In the genomic region with DNA sequence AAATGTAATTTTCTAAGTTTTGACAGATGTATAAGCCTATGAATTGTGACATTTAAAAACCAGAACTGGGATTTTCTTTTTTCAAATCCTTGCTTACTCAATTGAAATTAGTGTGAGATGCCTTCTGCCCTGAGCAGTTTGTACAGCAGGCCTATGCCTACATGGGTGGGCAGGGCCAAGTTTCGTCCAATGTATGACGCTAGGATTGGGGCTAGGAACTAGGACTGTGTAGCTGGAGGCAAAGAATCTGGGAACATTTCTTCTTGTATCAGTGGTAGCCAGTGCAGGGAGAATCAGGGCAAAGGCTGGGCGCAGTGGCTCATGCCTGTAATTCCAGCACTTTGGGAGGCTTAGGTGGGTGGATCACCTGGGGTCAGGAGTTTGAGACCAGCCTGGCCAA, we compare ENCODE assay signal across 1 cellular context.
TF ChIP-seq lines count a peak whose summit lies in the region.

No MANE protein-coding gene starts in this region.

TF ChIP-seq in IMR-90, 13 proteins besides CTCF, POLR2A, EP300 and RAD21:
- TF ChIP-seq, protein P1, sequence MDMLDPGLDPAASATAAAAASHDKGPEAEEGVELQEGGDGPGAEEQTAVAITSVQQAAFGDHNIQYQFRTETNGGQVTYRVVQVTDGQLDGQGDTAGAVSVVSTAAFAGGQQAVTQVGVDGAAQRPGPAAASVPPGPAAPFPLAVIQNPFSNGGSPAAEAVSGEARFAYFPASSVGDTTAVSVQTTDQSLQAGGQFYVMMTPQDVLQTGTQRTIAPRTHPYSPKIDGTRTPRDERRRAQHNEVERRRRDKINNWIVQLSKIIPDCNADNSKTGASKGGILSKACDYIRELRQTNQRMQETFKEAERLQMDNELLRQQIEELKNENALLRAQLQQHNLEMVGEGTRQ (IDR thresholded peaks at IDR 0.05; ENCODE audit: low read depth, low read length): no peak
- no peak for TF ChIP-seq SMC3 (IDR thresholded peaks at IDR 0.05; ENCODE audit: low read depth, low read length)
- TF ChIP-seq MAZ (IDR thresholded peaks at IDR 0.05; ENCODE audit: borderline replicate concordance, low read depth, low read length): no peak
- no peak for TF ChIP-seq CHD1 (IDR thresholded peaks at IDR 0.05; ENCODE audit: low read depth, low read length)
- TF ChIP-seq NFE2L2 (IDR thresholded peaks at IDR 0.05; ENCODE audit: low read depth, low read length): no peak
- no peak for TF ChIP-seq MXI1 (IDR thresholded peaks at IDR 0.05; ENCODE audit: borderline replicate concordance, low read depth, low read length)
- TF ChIP-seq FOS (IDR thresholded peaks at IDR 0.05; ENCODE audit: low read depth, low read length): no peak
